ENCODE assay signal across 1 cellular context in the genomic region with DNA sequence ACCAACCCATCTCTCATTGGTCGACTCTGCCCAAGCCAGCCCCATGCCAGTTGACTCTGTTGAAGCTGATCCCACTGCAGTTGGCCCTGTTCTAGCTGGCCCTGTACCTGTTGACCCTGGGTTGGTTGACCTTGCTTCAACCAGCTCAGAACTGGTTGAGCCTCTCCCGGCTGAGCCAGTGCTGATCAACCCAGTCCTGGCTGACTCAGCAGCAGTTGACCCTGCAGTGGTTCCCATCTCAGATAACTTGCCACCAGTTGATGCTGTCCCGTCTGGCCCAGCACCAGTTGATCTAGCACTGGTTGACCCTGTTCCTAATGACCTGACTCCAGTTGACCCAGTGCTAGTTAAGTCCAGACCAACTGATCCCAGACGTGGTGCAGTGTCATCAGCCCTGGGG.
A peak's percentile ranks its signal among the peaks of the same experiment; 100 is the strongest.
TF ChIP-seq lines count a peak whose summit lies in the region.

No MANE protein-coding gene starts in this region.

TF ChIP-seq in HepG2, 621 proteins besides CTCF, POLR2A, EP300 and RAD21:
- TF ChIP-seq POLR2AphosphoS2 (IDR thresholded peaks at IDR 0.05; ENCODE audit: low read depth, low read length): peak; percentile 32; the same call in 1 of the 2 replicates
- TF ChIP-seq, protein P1, sequence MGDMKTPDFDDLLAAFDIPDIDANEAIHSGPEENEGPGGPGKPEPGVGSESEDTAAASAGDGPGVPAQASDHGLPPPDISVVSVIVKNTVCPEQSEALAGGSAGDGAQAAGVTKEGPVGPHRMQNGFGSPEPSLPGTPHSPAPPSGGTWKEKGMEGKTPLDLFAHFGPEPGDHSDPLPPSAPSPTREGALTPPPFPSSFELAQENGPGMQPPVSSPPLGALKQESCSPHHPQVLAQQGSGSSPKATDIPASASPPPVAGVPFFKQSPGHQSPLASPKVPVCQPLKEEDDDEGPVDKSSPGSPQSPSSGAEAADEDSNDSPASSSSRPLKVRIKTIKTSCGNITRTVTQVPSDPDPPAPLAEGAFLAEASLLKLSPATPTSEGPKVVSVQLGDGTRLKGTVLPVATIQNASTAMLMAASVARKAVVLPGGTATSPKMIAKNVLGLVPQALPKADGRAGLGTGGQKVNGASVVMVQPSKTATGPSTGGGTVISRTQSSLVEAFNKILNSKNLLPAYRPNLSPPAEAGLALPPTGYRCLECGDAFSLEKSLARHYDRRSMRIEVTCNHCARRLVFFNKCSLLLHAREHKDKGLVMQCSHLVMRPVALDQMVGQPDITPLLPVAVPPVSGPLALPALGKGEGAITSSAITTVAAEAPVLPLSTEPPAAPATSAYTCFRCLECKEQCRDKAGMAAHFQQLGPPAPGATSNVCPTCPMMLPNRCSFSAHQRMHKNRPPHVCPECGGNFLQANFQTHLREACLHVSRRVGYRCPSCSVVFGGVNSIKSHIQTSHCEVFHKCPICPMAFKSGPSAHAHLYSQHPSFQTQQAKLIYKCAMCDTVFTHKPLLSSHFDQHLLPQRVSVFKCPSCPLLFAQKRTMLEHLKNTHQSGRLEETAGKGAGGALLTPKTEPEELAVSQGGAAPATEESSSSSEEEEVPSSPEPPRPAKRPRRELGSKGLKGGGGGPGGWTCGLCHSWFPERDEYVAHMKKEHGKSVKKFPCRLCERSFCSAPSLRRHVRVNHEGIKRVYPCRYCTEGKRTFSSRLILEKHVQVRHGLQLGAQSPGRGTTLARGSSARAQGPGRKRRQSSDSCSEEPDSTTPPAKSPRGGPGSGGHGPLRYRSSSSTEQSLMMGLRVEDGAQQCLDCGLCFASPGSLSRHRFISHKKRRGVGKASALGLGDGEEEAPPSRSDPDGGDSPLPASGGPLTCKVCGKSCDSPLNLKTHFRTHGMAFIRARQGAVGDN (CRISPR knock-in tag; IDR thresholded peaks at IDR 0.05): no peak
